Comparison of ENCODE assay signal across 37 cellular contexts in the genomic region with DNA sequence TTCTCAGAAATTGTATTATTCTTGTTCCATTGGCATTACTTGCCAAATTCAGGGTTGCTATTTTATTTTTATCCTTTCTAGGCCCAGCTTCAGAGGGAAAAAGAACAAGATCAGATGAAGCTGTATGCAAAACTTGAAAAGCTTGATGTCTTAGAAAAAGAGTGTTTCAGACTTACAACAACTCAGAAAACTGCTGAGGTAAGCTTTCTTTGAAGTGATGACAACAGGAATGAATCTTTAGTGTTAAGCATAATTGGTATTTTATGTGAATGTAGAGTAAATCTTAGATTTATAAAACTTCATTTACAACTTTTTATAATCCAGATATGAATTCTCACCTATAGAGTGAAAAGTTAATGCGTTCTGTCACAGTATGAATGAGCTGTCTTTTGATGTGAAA.
"Had no signal": no experiment of that assay in that cellular context is flagged by ENCODE, and none has a peak within 500 bp of the region (broad histone marks: within the 10 kb centered on the region; RNA-seq: fewer than 3 reads in every experiment).

No MANE protein-coding gene starts in this region.

- DNase-seq: activated CD4-positive, alpha-beta memory T cell treated with anti-CD3 and anti-CD28 coated beads for 36 hours; activated CD4-positive, alpha-beta T cell treated with anti-CD3 and anti-CD28 coated beads for 36 hours; activated CD4-positive, alpha-beta T cell treated with anti-CD3 and anti-CD28 coated beads, Interleukin-2, amount 10 ng/mL, durations not matched to agents 24 days and 14 days; activated CD4-positive, CD25-positive, alpha-beta regulatory T cell; activated CD4-positive, CD25-positive, alpha-beta regulatory T cell treated with anti-CD3 and anti-CD28 coated beads, Interleukin-2, amount 50 U/mL, for 72 hours; activated CD8-positive, alpha-beta memory T cell treated with anti-CD3 and anti-CD28 coated beads, Interleukin-2, amount 10 ng/mL, durations not matched to agents 7 days and 5 days; activated CD8-positive, alpha-beta memory T cell treated with anti-CD3 and anti-CD28 coated beads, Interleukin-2, amount 50 U/mL, for 4 hours; activated CD8-positive, alpha-beta T cell treated with anti-CD3 and anti-CD28 coated beads, Interleukin-2, amount 10 ng/mL, durations not matched to agents 7 days and 5 days; activated effector memory CD4-positive, alpha-beta T cell treated with anti-CD3 and anti-CD28 coated beads, Interleukin-2, amount 50 U/mL, for 16 hours; activated naive CD4-positive, alpha-beta T cell treated with anti-CD3 and anti-CD28 coated beads for 36 hours; activated naive CD8-positive, alpha-beta T cell treated with anti-CD3 and anti-CD28 coated beads for 36 hours; activated naive CD8-positive, alpha-beta T cell treated with anti-CD3 and anti-CD28 coated beads, Interleukin-2, amount 50 U/mL, for 24 hours; activated T-cell treated with anti-CD3 and anti-CD28 coated beads, Interleukin-2, amount 50 U/mL, for 1 hour; activated T-cell treated with anti-CD3 and anti-CD28 coated beads, Interleukin-2, amount 50 U/mL, for 48 hours; adrenal gland; amygdala; aorta; central memory CD4-positive, alpha-beta T cell; cerebellar nuclear complex; colonic mucosa; effector CD8-positive, alpha-beta T cell; esophagus squamous epithelium; foreskin melanocyte; heart right ventricle; T-helper 17 cell; T1000 had no signal

- H3K4me1 Mint-ChIP-seq: activated CD4-positive, alpha-beta T cell treated with anti-CD3 and anti-CD28 coated beads for 36 hours; activated CD4-positive, alpha-beta T cell treated with anti-CD3 and anti-CD28 coated beads, Interleukin-2, amount 10 ng/mL, durations not matched to agents 24 days and 14 days; activated CD8-positive, alpha-beta memory T cell treated with anti-CD3 and anti-CD28 coated beads, Interleukin-2, amount 10 ng/mL, durations not matched to agents 7 days and 5 days; activated naive CD4-positive, alpha-beta T cell treated with anti-CD3 and anti-CD28 coated beads, Interleukin-2, amount 50 U/mL, for 24 hours; activated naive CD8-positive, alpha-beta T cell treated with anti-CD3 and anti-CD28 coated beads for 36 hours; activated naive CD8-positive, alpha-beta T cell treated with anti-CD3 and anti-CD28 coated beads, Interleukin-2, amount 50 U/mL, for 24 hours; brain; T-helper 17 cell had no signal

- ATAC-seq: activated CD4-positive, alpha-beta T cell treated with anti-CD3 and anti-CD28 coated beads for 36 hours; activated CD8-positive, alpha-beta memory T cell treated with anti-CD3 and anti-CD28 coated beads, Interleukin-2, amount 10 ng/mL, durations not matched to agents 7 days and 5 days; activated CD8-positive, alpha-beta T cell treated with anti-CD3 and anti-CD28 coated beads, Interleukin-2, amount 10 ng/mL, durations not matched to agents 7 days and 5 days; activated naive CD8-positive, alpha-beta T cell treated with anti-CD3 and anti-CD28 coated beads, Interleukin-2, amount 50 U/mL, for 24 hours; gastroesophageal sphincter; heart right ventricle; T-helper 17 cell had no signal

- FAIRE-seq: endometrium, endothelial cell of umbilical vein had no signal

- H3K4me3 ChIP-seq: adrenal gland, breast epithelium, cardiac muscle cell, colonic mucosa, esophagus squamous epithelium, gastroesophageal sphincter, heart right ventricle had no signal

- H3K27me3 Mint-ChIP-seq: activated CD4-positive, alpha-beta memory T cell treated with anti-CD3 and anti-CD28 coated beads for 36 hours; activated CD4-positive, alpha-beta T cell treated with anti-CD3 and anti-CD28 coated beads for 36 hours; activated CD4-positive, alpha-beta T cell treated with anti-CD3 and anti-CD28 coated beads, Interleukin-2, amount 10 ng/mL, durations not matched to agents 24 days and 14 days; activated CD8-positive, alpha-beta memory T cell treated with anti-CD3 and anti-CD28 coated beads, Interleukin-2, amount 10 ng/mL, durations not matched to agents 7 days and 5 days; activated naive CD4-positive, alpha-beta T cell treated with anti-CD3 and anti-CD28 coated beads, Interleukin-2, amount 50 U/mL, for 24 hours; activated naive CD8-positive, alpha-beta T cell treated with anti-CD3 and anti-CD28 coated beads for 36 hours; activated naive CD8-positive, alpha-beta T cell treated with anti-CD3 and anti-CD28 coated beads, Interleukin-2, amount 50 U/mL, for 24 hours; brain; T-helper 17 cell had no signal

- H3K9me3 ChIP-seq: adrenal gland, colonic mucosa had no signal

- H3K27ac ChIP-seq: adrenal gland, breast epithelium, cardiac muscle cell, colonic mucosa, epithelial cell of prostate, esophagus squamous epithelium, gastroesophageal sphincter, heart right ventricle had no signal

- H3K36me3 ChIP-seq: adrenal gland, breast epithelium, colonic mucosa had no signal

- H3K27ac Mint-ChIP-seq: activated CD4-positive, alpha-beta memory T cell treated with anti-CD3 and anti-CD28 coated beads for 36 hours; activated CD4-positive, alpha-beta T cell treated with anti-CD3 and anti-CD28 coated beads for 36 hours; activated CD4-positive, alpha-beta T cell treated with anti-CD3 and anti-CD28 coated beads, Interleukin-2, amount 10 ng/mL, durations not matched to agents 24 days and 14 days; activated CD8-positive, alpha-beta memory T cell treated with anti-CD3 and anti-CD28 coated beads, Interleukin-2, amount 10 ng/mL, durations not matched to agents 7 days and 5 days; activated CD8-positive, alpha-beta T cell treated with anti-CD3 and anti-CD28 coated beads, Interleukin-2, amount 10 ng/mL, durations not matched to agents 7 days and 5 days; activated naive CD4-positive, alpha-beta T cell treated with anti-CD3 and anti-CD28 coated beads for 36 hours; activated naive CD4-positive, alpha-beta T cell treated with anti-CD3 and anti-CD28 coated beads, Interleukin-2, amount 50 U/mL, for 24 hours; activated naive CD8-positive, alpha-beta T cell treated with anti-CD3 and anti-CD28 coated beads for 36 hours; activated naive CD8-positive, alpha-beta T cell treated with anti-CD3 and anti-CD28 coated beads, Interleukin-2, amount 50 U/mL, for 24 hours; activated T-helper 1 cell treated with anti-CD3 and anti-CD28 coated beads, Interleukin-12 subunit alpha, Interleukin-12 subunit beta, Interleukin-2, Interleukin-4 antibody, amounts not matched to agents 30 ng/mL and 10 ng/mL and 1 ng/mL, durations not matched to agents 14 hours and 24 hours and 36 hours; activated T-helper 2 cell treated with anti-CD3 and anti-CD28 coated beads, Interferon-gamma antibody, Interleukin-2, Interleukin-4, amounts not matched to agents 10 μg/mL and 5 μg/mL and 100 μg/mL, durations not matched to agents 14 hours and 24 hours and 36 hours; brain; T-helper 17 cell; T-helper 2 cell treated with Interferon-gamma antibody and Interleukin-4, amounts not matched to agents 5 μg/mL and 100 μg/mL, for 36 hours had no signal

- H3K27me3 ChIP-seq: adrenal gland, breast epithelium, cardiac muscle cell, colonic mucosa, esophagus squamous epithelium, gastroesophageal sphincter, heart right ventricle had no signal

- H3K4me1 ChIP-seq: adrenal gland, breast epithelium, colonic mucosa, esophagus squamous epithelium, gastroesophageal sphincter, heart right ventricle had no signal

- H3K9me3 Mint-ChIP-seq: activated CD4-positive, alpha-beta memory T cell treated with anti-CD3 and anti-CD28 coated beads for 36 hours; activated CD4-positive, alpha-beta T cell treated with anti-CD3 and anti-CD28 coated beads, Interleukin-2, amount 10 ng/mL, durations not matched to agents 24 days and 14 days; activated naive CD4-positive, alpha-beta T cell treated with anti-CD3 and anti-CD28 coated beads for 36 hours; activated naive CD4-positive, alpha-beta T cell treated with anti-CD3 and anti-CD28 coated beads, Interleukin-2, amount 50 U/mL, for 24 hours had no signal

- H3K4me3 Mint-ChIP-seq: activated CD4-positive, alpha-beta memory T cell treated with anti-CD3 and anti-CD28 coated beads for 36 hours; activated CD4-positive, alpha-beta T cell treated with anti-CD3 and anti-CD28 coated beads for 36 hours; activated CD4-positive, alpha-beta T cell treated with anti-CD3 and anti-CD28 coated beads, Interleukin-2, amount 10 ng/mL, durations not matched to agents 24 days and 14 days; activated CD8-positive, alpha-beta memory T cell treated with anti-CD3 and anti-CD28 coated beads, Interleukin-2, amount 10 ng/mL, durations not matched to agents 7 days and 5 days; activated CD8-positive, alpha-beta T cell treated with anti-CD3 and anti-CD28 coated beads, Interleukin-2, amount 10 ng/mL, durations not matched to agents 7 days and 5 days; activated naive CD4-positive, alpha-beta T cell treated with anti-CD3 and anti-CD28 coated beads for 36 hours; activated naive CD4-positive, alpha-beta T cell treated with anti-CD3 and anti-CD28 coated beads, Interleukin-2, amount 50 U/mL, for 24 hours; activated naive CD8-positive, alpha-beta T cell treated with anti-CD3 and anti-CD28 coated beads for 36 hours; activated naive CD8-positive, alpha-beta T cell treated with anti-CD3 and anti-CD28 coated beads, Interleukin-2, amount 50 U/mL, for 24 hours; activated T-helper 1 cell treated with anti-CD3 and anti-CD28 coated beads, Interleukin-12 subunit alpha, Interleukin-12 subunit beta, Interleukin-2, Interleukin-4 antibody, amounts not matched to agents 30 ng/mL and 10 ng/mL and 1 ng/mL, durations not matched to agents 14 hours and 24 hours and 36 hours; brain; T-helper 17 cell; T-helper 2 cell treated with Interferon-gamma antibody and Interleukin-4, amounts not matched to agents 5 μg/mL and 100 μg/mL, for 36 hours had no signal
